20 cellular contexts compared by ENCODE assay signal in the genomic region with DNA sequence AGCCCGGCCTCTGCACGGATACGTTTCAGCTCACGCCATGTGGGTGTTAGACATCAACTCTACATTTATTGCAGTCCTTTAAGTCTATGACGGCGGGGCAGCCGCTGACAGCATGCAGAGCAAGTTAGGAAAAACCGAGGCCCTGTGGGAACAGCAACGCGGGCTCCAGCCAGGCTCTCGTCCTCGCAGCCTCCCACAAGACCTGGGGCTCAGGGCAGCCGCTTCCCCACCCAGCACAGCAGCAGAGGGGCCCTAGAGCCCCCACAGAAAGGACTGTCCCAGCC. TPM values are rescaled to one million over a fixed set of nuclear protein-coding genes. Genes with fewer than 3 reads are reported as not detected.
DNase-seq lines count a peak whose midpoint lies in the region; ATAC-seq and TF ChIP-seq lines count a peak whose summit lies in the region.
"Had no signal": no experiment of that assay in that cellular context is flagged by ENCODE, and none has a peak within 500 bp of the region (broad histone marks: within the 10 kb centered on the region; RNA-seq: fewer than 3 reads in every experiment).

No MANE protein-coding gene starts in this region.

- H3K4me3 Mint-ChIP-seq in activated CD4-positive, alpha-beta T cell treated with anti-CD3 and anti-CD28 coated beads for 36 hours, result no peak overlapping the region
- no peak overlapping the region for H3K4me3 Mint-ChIP-seq in activated CD4-positive, alpha-beta T cell treated with anti-CD3 and anti-CD28 coated beads, Interleukin-2, amount 10 ng/mL, durations not matched to agents 24 days and 14 days
- H3K4me3 Mint-ChIP-seq in Calu3 (ENCODE audit: low read depth, unreplicated experiment), result no peak overlapping the region
- no peak overlapping the region for H3K4me3 Mint-ChIP-seq in T-helper 17 cell
- H3K4me3 Mint-ChIP-seq in neural crest cell, result peak overlapping the region; percentile 67
- H3K4me3 Mint-ChIP-seq: CD4-positive, CD25-positive, alpha-beta regulatory T cell had no signal

- CTCF ChIA-PET in activated CD4-positive, alpha-beta T cell treated with anti-CD3 and anti-CD28 coated beads for 36 hours (lab: Charles Lee), result no interaction called here
- CTCF ChIA-PET in Calu3 (lab: Charles Lee) (interaction anchor here (0.7 kb wide), 1 partner anchor 79 kb away, joined by 3 read pairs; no protein-coding TSS in a partner anchor), GM10248 (lab: Yijun Ruan, JAX) (no interaction called here)

- no peak for ATAC-seq in activated CD4-positive, alpha-beta T cell treated with anti-CD3 and anti-CD28 coated beads for 36 hours
- ATAC-seq in T-helper 17 cell, result no peak
- ATAC-seq: GM12878 had no signal

- peaks cover 11% of the 10 kb centered on the region for H3K4me1 Mint-ChIP-seq in activated CD4-positive, alpha-beta T cell treated with anti-CD3 and anti-CD28 coated beads for 36 hours
- peaks cover 12% of the 10 kb centered on the region for H3K4me1 Mint-ChIP-seq in activated CD4-positive, alpha-beta T cell treated with anti-CD3 and anti-CD28 coated beads, Interleukin-2, amount 10 ng/mL, durations not matched to agents 24 days and 14 days
- peaks cover 10% of the 10 kb centered on the region for H3K4me1 Mint-ChIP-seq in Calu3 (ENCODE audit: low read depth, unreplicated experiment)
- peaks cover 19% of the 10 kb centered on the region for H3K4me1 Mint-ChIP-seq in T-helper 17 cell
- H3K4me1 Mint-ChIP-seq in neural crest cell, result peaks cover 13% of the 10 kb centered on the region

- POLR2A ChIA-PET in activated CD4-positive, alpha-beta T cell treated with anti-CD3 and anti-CD28 coated beads for 36 hours (lab: Charles Lee), result no interaction called here
- POLR2A ChIA-PET in GM10248 (lab: Yijun Ruan, JAX), result no interaction called here

- intact Hi-C loops in activated CD4-positive, alpha-beta T cell treated with anti-CD3 and anti-CD28 coated beads for 36 hours (cut with DNase I, micrococcal nuclease), result no loop called here
- intact Hi-C loops in activated CD4-positive, alpha-beta T cell treated with anti-CD3 and anti-CD28 coated beads, Interleukin-2, amount 10 ng/mL, durations not matched to agents 24 days and 14 days (cut with micrococcal nuclease), result no loop called here
- intact Hi-C loops in Calu3 (cut with micrococcal nuclease; ENCODE audit: unreplicated experiment), result no loop called here

- H3K36me3 Mint-ChIP-seq in activated CD4-positive, alpha-beta T cell treated with anti-CD3 and anti-CD28 coated beads for 36 hours (ENCODE audit: low read depth), result peaks cover 14% of the 10 kb centered on the region
- peaks cover 12% of the 10 kb centered on the region for H3K36me3 Mint-ChIP-seq in activated CD4-positive, alpha-beta T cell treated with anti-CD3 and anti-CD28 coated beads, Interleukin-2, amount 10 ng/mL, durations not matched to agents 24 days and 14 days (ENCODE audit: low read depth)
- H3K36me3 Mint-ChIP-seq in Calu3 (ENCODE audit: insufficient read depth, unreplicated experiment) (peaks cover 100% of the 10 kb centered on the region), T-helper 17 cell (ENCODE audit: low read depth) (peaks cover 3% of the 10 kb centered on the region), neural crest cell (ENCODE audit: low read depth) (peaks cover 6% of the 10 kb centered on the region)
- H3K36me3 Mint-ChIP-seq: CD4-positive, CD25-positive, alpha-beta regulatory T cell had no signal

- no peaks in the 10 kb centered on the region for H3K27me3 Mint-ChIP-seq in activated CD4-positive, alpha-beta T cell treated with anti-CD3 and anti-CD28 coated beads for 36 hours
- H3K27me3 Mint-ChIP-seq in activated CD4-positive, alpha-beta T cell treated with anti-CD3 and anti-CD28 coated beads, Interleukin-2, amount 10 ng/mL, durations not matched to agents 24 days and 14 days, result no peaks in the 10 kb centered on the region
- H3K27me3 Mint-ChIP-seq in Calu3 (ENCODE audit: unreplicated experiment) (no peaks in the 10 kb centered on the region), T-helper 17 cell (no peaks in the 10 kb centered on the region), neural crest cell (ENCODE audit: low read depth) (peaks cover 3% of the 10 kb centered on the region)
- H3K27me3 Mint-ChIP-seq: CD4-positive, CD25-positive, alpha-beta regulatory T cell had no signal

- no peaks in the 10 kb centered on the region for H3K9me3 ChIP-seq in T-helper 17 cell (ENCODE audit: control insufficient read depth, low read length, poor library complexity, severe bottlenecking)
- H3K9me3 ChIP-seq: Caco-2 had no signal

- TF ChIP-seq CTCF in Calu3 (IDR thresholded peaks at IDR 0.05; ENCODE audit: unreplicated experiment), result no peak
- no peak for TF ChIP-seq CTCF in neural crest cell (conservative IDR thresholded peaks at IDR 0.05)
- no peak for TF ChIP-seq CTCF in GM10248 (IDR thresholded peaks at IDR 0.05; ENCODE audit: control extremely low read depth, extremely low read depth, low read depth, missing control alignments)

- peak; percentile 4 for DNase-seq in activated CD4-positive, alpha-beta T cell treated with anti-CD3 and anti-CD28 coated beads for 36 hours
- DNase-seq in activated CD4-positive, alpha-beta T cell treated with anti-CD3 and anti-CD28 coated beads, Interleukin-2, amount 10 ng/mL, durations not matched to agents 24 days and 14 days, result no peak
- no peak for DNase-seq in Calu3
- no peak for DNase-seq in T-helper 17 cell
- no peak for DNase-seq in neural crest cell (ENCODE audit: low read depth, low spot score)
- no peak for DNase-seq in NAMALWA (ENCODE audit: low spot score)
- no peak for DNase-seq in GM10248 (ENCODE audit: extremely low spot score)
- DNase-seq in epidermal melanocyte (ENCODE audit: insufficient read length, low spot score), result no peak
- DNase-seq: 8988T; Caco-2; CD4-positive, CD25-positive, alpha-beta regulatory T cell; DMS153; GDM1; NCI-H1048; NCI-H1436; NCI-H2029; NCI-H345; PC-9 had no signal

- BruUV-seq in Calu3 (replicated peaks; lab: Mats Ljungman, UMichigan), result TSS peak; percentile 2

- H3K9me3 Mint-ChIP-seq in activated CD4-positive, alpha-beta T cell treated with anti-CD3 and anti-CD28 coated beads for 36 hours (ENCODE audit: low read depth), result no peaks in the 10 kb centered on the region
- no peaks in the 10 kb centered on the region for H3K9me3 Mint-ChIP-seq in activated CD4-positive, alpha-beta T cell treated with anti-CD3 and anti-CD28 coated beads, Interleukin-2, amount 10 ng/mL, durations not matched to agents 24 days and 14 days
- H3K9me3 Mint-ChIP-seq in Calu3 (ENCODE audit: low read depth, unreplicated experiment) (no peaks in the 10 kb centered on the region), neural crest cell (no peaks in the 10 kb centered on the region)
- H3K9me3 Mint-ChIP-seq: CD4-positive, CD25-positive, alpha-beta regulatory T cell had no signal

- H3K27ac Mint-ChIP-seq in activated CD4-positive, alpha-beta T cell treated with anti-CD3 and anti-CD28 coated beads for 36 hours, result no peak overlapping the region
- H3K27ac Mint-ChIP-seq in activated CD4-positive, alpha-beta T cell treated with anti-CD3 and anti-CD28 coated beads, Interleukin-2, amount 10 ng/mL, durations not matched to agents 24 days and 14 days, result no peak overlapping the region
- H3K27ac Mint-ChIP-seq in Calu3 (ENCODE audit: unreplicated experiment) (peak overlapping the region; percentile 61), T-helper 17 cell (peak overlapping the region; percentile 37), neural crest cell (ENCODE audit: unreplicated experiment) (peak overlapping the region; percentile 57)
- H3K27ac Mint-ChIP-seq: CD4-positive, CD25-positive, alpha-beta regulatory T cell had no signal

RNA-seq across cellular contexts. Expression of gene MRPS34, which starts 3.7 kb away (rescaled TPM):
- 100 to 1,000 TPM; 146 to 175 TPM for total RNA-seq in activated CD4-positive, alpha-beta T cell treated with anti-CD3 and anti-CD28 coated beads for 36 hours
- total RNA-seq in activated CD4-positive, alpha-beta T cell treated with anti-CD3 and anti-CD28 coated beads, Interleukin-2, amount 10 ng/mL, durations not matched to agents 24 days and 14 days, result 201 and 207 TPM in 2 replicates
- total RNA-seq in Calu3 (2022) (128 and 135 TPM in 2 replicates), T-helper 17 cell (10 to 100 TPM; 45.1 to 57.5 TPM), neural crest cell (135 and 141 TPM in 2 replicates)

RNA-seq across cellular contexts. Expression of gene EME2, which starts 4.0 kb away (rescaled TPM):
- total RNA-seq in activated CD4-positive, alpha-beta T cell treated with anti-CD3 and anti-CD28 coated beads for 36 hours, result 10 to 100 TPM; 13.1 to 18.4 TPM
- total RNA-seq in activated CD4-positive, alpha-beta T cell treated with anti-CD3 and anti-CD28 coated beads, Interleukin-2, amount 10 ng/mL, durations not matched to agents 24 days and 14 days, result 28.2 and 30.0 TPM in 2 replicates
- total RNA-seq in Calu3 (2022), result 30.8 and 42.2 TPM in 2 replicates
- total RNA-seq in T-helper 17 cell, result 10 to 100 TPM; 30.6 to 30.8 TPM
- total RNA-seq in neural crest cell, result 36.5 and 37.0 TPM in 2 replicates

RNA-seq across cellular contexts. Expression of gene NME3, which starts 5.3 kb away (rescaled TPM):
- 10 to 100 TPM; 23.7 to 43.6 TPM for total RNA-seq in activated CD4-positive, alpha-beta T cell treated with anti-CD3 and anti-CD28 coated beads for 36 hours
- total RNA-seq in activated CD4-positive, alpha-beta T cell treated with anti-CD3 and anti-CD28 coated beads, Interleukin-2, amount 10 ng/mL, durations not matched to agents 24 days and 14 days, result 46.3 and 50.0 TPM in 2 replicates
- total RNA-seq in Calu3 (2022) (64.3 and 73.1 TPM in 2 replicates), T-helper 17 cell (10 to 100 TPM; 54.0 to 61.9 TPM), neural crest cell (35.0 and 38.0 TPM in 2 replicates)
- total RNA-seq: M059J had no signal

RNA-seq across cellular contexts. Expression of gene SPSB3, which starts 5.8 kb away (rescaled TPM):
- 10 to 100 TPM; 12.5 to 13.6 TPM for total RNA-seq in activated CD4-positive, alpha-beta T cell treated with anti-CD3 and anti-CD28 coated beads for 36 hours
- total RNA-seq in activated CD4-positive, alpha-beta T cell treated with anti-CD3 and anti-CD28 coated beads, Interleukin-2, amount 10 ng/mL, durations not matched to agents 24 days and 14 days, result 24.6 and 24.9 TPM in 2 replicates
- 44.3 and 45.2 TPM in 2 replicates for total RNA-seq in Calu3 (2022)
- total RNA-seq in T-helper 17 cell, result 100 to 1,000 TPM in 1 of 2 donors, 10 to 100 TPM in 1; 92.2 to 101 TPM
- 23.1 and 23.8 TPM in 2 replicates for total RNA-seq in neural crest cell

RNA-seq across cellular contexts. Expression of gene NUBP2, which starts 6.1 kb away (rescaled TPM):
- 10 to 100 TPM; 34.4 to 42.4 TPM for total RNA-seq in activated CD4-positive, alpha-beta T cell treated with anti-CD3 and anti-CD28 coated beads for 36 hours
- 77.4 and 81.1 TPM in 2 replicates for total RNA-seq in activated CD4-positive, alpha-beta T cell treated with anti-CD3 and anti-CD28 coated beads, Interleukin-2, amount 10 ng/mL, durations not matched to agents 24 days and 14 days
- total RNA-seq in Calu3 (2022) (91.8 and 98.1 TPM in 2 replicates), T-helper 17 cell (10 to 100 TPM; 41.7 to 44.9 TPM), neural crest cell (71.0 and 73.8 TPM in 2 replicates)

Comparison
In these comparisons a context has a peak if more than half of its experiments do, and no peak if none do; other contexts are left out.
1. H3K27ac Mint-ChIP-seq: peak in Calu3 (single experiment), T-helper 17 cell (single experiment) and neural crest cell (single experiment); none in activated CD4-positive, alpha-beta T cell treated with anti-CD3 and anti-CD28 coated beads for 36 hours (single experiment) and activated CD4-positive, alpha-beta T cell treated with anti-CD3 and anti-CD28 coated beads, Interleukin-2, amount 10 ng/mL, durations not matched to agents 24 days and 14 days (single experiment).